7 cellular contexts compared by ENCODE assay signal in genomic region chr9:1157836-1158235, GRCh38.
"Had no signal": no experiment of that assay in that cellular context is flagged by ENCODE, and none has a peak within 500 bp of the region (broad histone marks: within the 10 kb centered on the region; RNA-seq: fewer than 3 reads in every experiment).

No MANE protein-coding gene starts in this region.

- FAIRE-seq: G401.6, GM12891, GM12892, GM18507, GM19239 had no signal

- DNase-seq: GDM1, GF-D8 had no signal
